1 cellular context compared by ENCODE assay signal in genomic region chr16:4768549-4769305, GRCh38.
TF ChIP-seq lines count a peak whose summit lies in the region.

No MANE protein-coding gene starts in this region.

TF ChIP-seq in K562, 482 proteins besides CTCF, POLR2A, EP300 and RAD21 (continued from another document and continues in another):
- no peak for TF ChIP-seq DACH1 (IDR thresholded peaks at IDR 0.05; ENCODE audit: partially characterized antibody)
- TF ChIP-seq THAP12 (CRISPR knock-in tag; IDR thresholded peaks at IDR 0.05) = 0 out of 2 replicates have a peak, but pooled peaks have one; percentile 28
- no peak for TF ChIP-seq KLF6 (CRISPR knock-in tag; IDR thresholded peaks at IDR 0.05; ENCODE audit: borderline replicate concordance)
- peak; percentile 93 for TF ChIP-seq HCFC1 (IDR thresholded peaks at IDR 0.05; ENCODE audit: low read depth, low read length)
- TF ChIP-seq FOXK2 (conservative IDR thresholded peaks at IDR 0.05 in 1 of 2, IDR thresholded peaks at IDR 0.05 in 1 of 2; ENCODE audit: low read depth in 2 of 2) = peak; percentile 53 to 70; a peak in 2 of 4 replicates
- peak; percentile 93 for TF ChIP-seq ZNF143 (CRISPR knock-in tag; IDR thresholded peaks at IDR 0.05)
- TF ChIP-seq ID3 (CRISPR knock-in tag; IDR thresholded peaks at IDR 0.05) = no peak
- 0 out of 2 replicates have a peak, but pooled peaks have one; percentile 24 for TF ChIP-seq ID3 (tag; IDR thresholded peaks at IDR 0.05)
- TF ChIP-seq RCOR1 (IDR thresholded peaks at IDR 0.05; ENCODE audit: borderline replicate concordance in 1 of 2, low read depth in 2 of 2, low read length in 2 of 2) = peak; percentile 70 to 74
- TF ChIP-seq PHF8 (IDR thresholded peaks at IDR 0.05; ENCODE audit: borderline replicate concordance, low read length) = peak; percentile 73; the same call in 1 of the 2 replicates
- no peak for TF ChIP-seq GTF2B (IDR thresholded peaks at IDR 0.05; ENCODE audit: extremely low read depth, insufficient read length)
- TF ChIP-seq ZNF398 (CRISPR knock-in tag; IDR thresholded peaks at IDR 0.05) = no peak
- peak; percentile 82 for TF ChIP-seq ELF2 (CRISPR knock-in tag; IDR thresholded peaks at IDR 0.05)
- peak; percentile 42 for TF ChIP-seq RBBP5 (IDR thresholded peaks at IDR 0.05; ENCODE audit: borderline replicate concordance, insufficient read depth, low read length, poor library complexity, severe bottlenecking)
- TF ChIP-seq GATA2 (CRISPR knock-in tag; IDR thresholded peaks at IDR 0.05) = no peak
- TF ChIP-seq ADNP (tag; IDR thresholded peaks at IDR 0.05) = peak; percentile 96
- peak; percentile 72 for TF ChIP-seq CREM (IDR thresholded peaks at IDR 0.05; ENCODE audit: low read depth)
- peak; percentile 55; the same call in 1 of the 2 replicates for TF ChIP-seq RB1 (IDR thresholded peaks at IDR 0.05; ENCODE audit: low read depth)
- no peak for TF ChIP-seq TCF7L2 (IDR thresholded peaks at IDR 0.05; ENCODE audit: low read depth, low read length)
- TF ChIP-seq MYC (IDR thresholded peaks at IDR 0.05; ENCODE audit: low read depth, low read length) = peak; percentile 55; the same call in 1 of the 2 replicates
- TF ChIP-seq MYC (CRISPR knock-in tag; IDR thresholded peaks at IDR 0.05; ENCODE audit: borderline replicate concordance, low read depth) = no peak
- peak; percentile 36 for TF ChIP-seq TAF1 (IDR thresholded peaks at IDR 0.05; ENCODE audit: control insufficient read depth, extremely low read depth, insufficient read depth, low read length, severe bottlenecking)
- 0 out of 2 replicates have a peak, but pooled peaks have one; percentile 63 for TF ChIP-seq PTBP1 (IDR thresholded peaks at IDR 0.05; ENCODE audit: low read depth, low read length)
- TF ChIP-seq NR2C2 (CRISPR knock-in tag; IDR thresholded peaks at IDR 0.05) = no peak
- peak; percentile 95 for TF ChIP-seq NR2C2 (tag; IDR thresholded peaks at IDR 0.05)
- TF ChIP-seq EP400 (IDR thresholded peaks at IDR 0.05) = peak; percentile 53; the same call in 1 of the 2 replicates
- peak; percentile 52; the same call in 1 of the 2 replicates for TF ChIP-seq ARID4B (CRISPR knock-in tag; IDR thresholded peaks at IDR 0.05)
- no peak for TF ChIP-seq SAFB2 (IDR thresholded peaks at IDR 0.05; ENCODE audit: borderline replicate concordance, low read depth, low read length, severe bottlenecking)
- no peak for TF ChIP-seq CCAR2 (IDR thresholded peaks at IDR 0.05; ENCODE audit: low read depth, low read length)
- TF ChIP-seq ZBTB40 (IDR thresholded peaks at IDR 0.05) = peak; percentile 93
- no peak for TF ChIP-seq ZBTB40 (CRISPR knock-in tag; IDR thresholded peaks at IDR 0.05)
- TF ChIP-seq CHD4 (IDR thresholded peaks at IDR 0.05; ENCODE audit: insufficient read depth, insufficient replicate concordance, low read depth, low read length, poor library complexity, severe bottlenecking) = peak; percentile 95
- TF ChIP-seq SRF (CRISPR knock-in tag; IDR thresholded peaks at IDR 0.05) = peak in 1 of 2 experiments; percentile 29; a peak in 1 of 4 replicates
- TF ChIP-seq NR1H2 (CRISPR knock-in tag; IDR thresholded peaks at IDR 0.05) = 0 out of 2 replicates have a peak, but pooled peaks have one; percentile 35
- TF ChIP-seq DIDO1 (tag; IDR thresholded peaks at IDR 0.05; ENCODE audit: low read depth) = peak; percentile 48; the same call in 1 of the 2 replicates
- 0 out of 2 replicates have a peak, but pooled peaks have one; percentile 39 for TF ChIP-seq FOXJ2 (tag; IDR thresholded peaks at IDR 0.05)
- 0 out of 4 replicates have a peak, but pooled peaks of 1 of the 2 experiments have one; percentile 15 for TF ChIP-seq UBTF (IDR thresholded peaks at IDR 0.05; ENCODE audit: borderline replicate concordance in 1 of 2, low read depth in 2 of 2, low read length in 2 of 2)
- TF ChIP-seq DMBX1 (CRISPR knock-in tag; IDR thresholded peaks at IDR 0.05; ENCODE audit: borderline replicate concordance) = peak; percentile 21; the same call in 1 of the 2 replicates
- peak; percentile 39 to 60; a peak in 1 of 4 replicates for TF ChIP-seq MAZ (CRISPR knock-in tag; conservative IDR thresholded peaks at IDR 0.05 in 1 of 2, IDR thresholded peaks at IDR 0.05 in 1 of 2)
